In genomic region chr21:31671146-31671716, GRCh38 we compare ENCODE assay signal across 22 cellular contexts. TPM values are rescaled to one million over a fixed set of nuclear protein-coding genes. Genes with fewer than 3 reads are reported as not detected.
DNase-seq lines count a peak whose midpoint lies in the region; ATAC-seq, FAIRE-seq and TF ChIP-seq lines count a peak whose summit lies in the region.
"Had no signal": no experiment of that assay in that cellular context is flagged by ENCODE, and none has a peak within 500 bp of the region (broad histone marks: within the 10 kb centered on the region; RNA-seq: fewer than 3 reads in every experiment).

No MANE protein-coding gene starts in this region.

- no peaks in the 10 kb centered on the region for H3K27me3 ChIP-seq in GM12878 (replicated peaks in 1 of 2; ENCODE audit: control insufficient read depth in 2 of 2, insufficient read depth in 2 of 2, low read length in 1 of 2)
- no peaks in the 10 kb centered on the region for H3K27me3 ChIP-seq in trophoblast cell (ENCODE audit: insufficient read depth, low read length)
- H3K27me3 ChIP-seq: upper lobe of left lung had no signal

- H3K27ac ChIP-seq in GM12878 (ENCODE audit: control insufficient read depth, insufficient read depth) (no peak overlapping the region), trophoblast cell (ENCODE audit: low read depth, low read length) (no peak overlapping the region)
- H3K27ac ChIP-seq: upper lobe of left lung had no signal

- WGBS in GM12878 (ENCODE audit: insufficient coverage, insufficient replicate concordance, low lambda C conversion rate, missing lambda C conversion rate) = 90% methylated on average over 12 of the region's 12 CpGs
- WGBS in trophoblast cell (ENCODE audit: extremely low coverage, insufficient coverage, insufficient read length) = no CpG with 5 or more reads among the region's 12 CpGs

- H3K4me2 ChIP-seq in GM12878 (ENCODE audit: control insufficient read depth, insufficient read depth) = no peak overlapping the region
- H3K4me2 ChIP-seq in trophoblast cell (ENCODE audit: low read length) = no peak overlapping the region

- no peak overlapping the region for H4K91ac ChIP-seq in trophoblast cell (ENCODE audit: low read depth, low read length)

- H3K18ac ChIP-seq in trophoblast cell (ENCODE audit: low read length) = no peak overlapping the region

- DNase-seq in activated CD8-positive, alpha-beta memory T cell treated with anti-CD3 and anti-CD28 coated beads, Interleukin-2, amount 10 ng/mL, durations not matched to agents 7 days and 5 days = no peak
- DNase-seq in activated CD8-positive, alpha-beta memory T cell treated with anti-CD3 and anti-CD28 coated beads, Interleukin-2, amount 50 U/mL, for 4 hours = no peak
- DNase-seq in NCI-H82 treated with DMSO at 0.1 percent for 48 hours (lab: John Stamatoyannopoulos, UW; ENCODE audit: unreplicated experiment) = peak; percentile 8
- no peak for DNase-seq in GM12878 (ENCODE audit: low read depth, low spot score)
- DNase-seq in trophoblast cell = no peak
- DNase-seq in occipital lobe (lab: John Stamatoyannopoulos, UW) = no peak
- no peak for DNase-seq in SKM-1 (lab: John Stamatoyannopoulos, UW; ENCODE audit: unreplicated experiment)
- DNase-seq in NCI-H2227 (lab: John Stamatoyannopoulos, UW; ENCODE audit: unreplicated experiment) = no peak
- DNase-seq: caudate nucleus; CD8-positive, alpha-beta T cell; endodermal cell; left cardiac atrium; NCI-H1105; NCI-H510A treated with DMSO at 0.1 percent for 48 hours; stimulated activated naive CD4-positive, alpha-beta T cell; SW 1271 had no signal

- no peaks in the 10 kb centered on the region for H3K9me3 Mint-ChIP-seq in activated CD8-positive, alpha-beta memory T cell treated with anti-CD3 and anti-CD28 coated beads, Interleukin-2, amount 10 ng/mL, durations not matched to agents 7 days and 5 days (ENCODE audit: low read depth)
- H3K9me3 Mint-ChIP-seq: CD8-positive, alpha-beta T cell; endodermal cell; IgD-negative memory B cell had no signal

- peaks cover 3 to 19% of the 10 kb centered on the region in 2 experiments; a peak in 3 of 4 replicates for H3K36me3 ChIP-seq in GM12878 (ENCODE audit: control insufficient read depth in 2 of 2, insufficient read depth in 2 of 2, low read length in 1 of 2)
- peaks cover 9 to 17% of the 10 kb centered on the region in 2 experiments for H3K36me3 ChIP-seq in trophoblast cell (ENCODE audit: control insufficient read depth in 1 of 2, insufficient read depth in 2 of 2, low read length in 2 of 2)

- no peak for FAIRE-seq in GM12878 (lab: Jason Lieb, UNC)
- FAIRE-seq: A204.1, GM12892, H54, RCC 7860 had no signal

- H3K79me1 ChIP-seq in trophoblast cell (ENCODE audit: low read length) = no peaks in the 10 kb centered on the region

- TF ChIP-seq RAD21 in GM12878 (IDR thresholded peaks at IDR 0.05; ENCODE audit: insufficient read depth, low read depth, low read length) = no peak

- no peak overlapping the region for H4K8ac ChIP-seq in trophoblast cell (ENCODE audit: low read depth, low read length)

- H3K9me3 ChIP-seq in GM12878 (replicated peaks; ENCODE audit: control insufficient read depth, insufficient read depth, low read length) (no peaks in the 10 kb centered on the region), trophoblast cell (ENCODE audit: insufficient read depth, low read depth, low read length) (no peaks in the 10 kb centered on the region)
- H3K9me3 ChIP-seq: upper lobe of left lung had no signal

- no peak overlapping the region for H2BK120ac ChIP-seq in trophoblast cell (ENCODE audit: insufficient read depth, low read length, poor library complexity)

- TSS peak; percentile 51 for BruUV-seq in GM12878 (replicated peaks; lab: Mats Ljungman, UMichigan)

- H3K4ac ChIP-seq in trophoblast cell (ENCODE audit: low read depth, low read length) = no peak overlapping the region

- no peak overlapping the region for H2AFZ ChIP-seq in GM12878 (ENCODE audit: control insufficient read depth, low read depth, low read length)
- H2AFZ ChIP-seq in trophoblast cell (ENCODE audit: insufficient read depth, low read length, poor library complexity) = no peak overlapping the region

- H3K4me1 ChIP-seq in GM12878 (ENCODE audit: control insufficient read depth, insufficient read depth, low read length) (peaks cover 8% of the 10 kb centered on the region; the same call in 1 of the 2 replicates), trophoblast cell (ENCODE audit: control insufficient read depth in 1 of 2, insufficient read depth in 2 of 2, low read length in 2 of 2) (no peaks in the 10 kb centered on the region)

- in situ Hi-C loops in GM12878 (cut with MboI) = no loop called here

- no peak overlapping the region for H4K12ac ChIP-seq in trophoblast cell (ENCODE audit: low read depth, low read length)

- no peak for TF ChIP-seq CTCF in GM12878 (IDR thresholded peaks at IDR 0.05 in 2 of 3, conservative IDR thresholded peaks at IDR 0.05 in 1 of 3; ENCODE audit: control insufficient read depth in 2 of 3, extremely low read depth in 1 of 3, insufficient read depth in 1 of 3, low read depth in 3 of 3, low read length in 3 of 3)

- H2BK5ac ChIP-seq in trophoblast cell (ENCODE audit: low read depth, low read length, poor library complexity) = peak overlapping the region; percentile 56

- H3K4me1 Mint-ChIP-seq in activated CD8-positive, alpha-beta memory T cell treated with anti-CD3 and anti-CD28 coated beads, Interleukin-2, amount 10 ng/mL, durations not matched to agents 7 days and 5 days = peaks cover 45% of the 10 kb centered on the region

- H2BK12ac ChIP-seq in trophoblast cell (ENCODE audit: low read length) = no peak overlapping the region

- TF ChIP-seq EP300 in GM12878 (IDR thresholded peaks at IDR 0.05; ENCODE audit: borderline replicate concordance in 1 of 2, control insufficient read depth in 1 of 2, low read depth in 2 of 2, low read length in 2 of 2) = no peak

- H3K27me3 Mint-ChIP-seq in activated CD8-positive, alpha-beta memory T cell treated with anti-CD3 and anti-CD28 coated beads, Interleukin-2, amount 10 ng/mL, durations not matched to agents 7 days and 5 days = no peaks in the 10 kb centered on the region
- H3K27me3 Mint-ChIP-seq: IgD-negative memory B cell had no signal

- SMC1A ChIA-PET in GM12878 (lab: Charles Lee; ENCODE audit: uncharacterized antibody, unreplicated experiment) = interaction anchor here (0.7 kb wide), 1 partner anchor 17 kb away, joined by 3 read pairs; no protein-coding TSS in a partner anchor

- no peak overlapping the region for H2AK5ac ChIP-seq in trophoblast cell (ENCODE audit: low read length)

- H3K23ac ChIP-seq in trophoblast cell (ENCODE audit: low read length) = no peak overlapping the region

- no peak overlapping the region for H3K4me3 Mint-ChIP-seq in activated CD8-positive, alpha-beta memory T cell treated with anti-CD3 and anti-CD28 coated beads, Interleukin-2, amount 10 ng/mL, durations not matched to agents 7 days and 5 days
- H3K4me3 Mint-ChIP-seq: CD8-positive, alpha-beta T cell; endodermal cell; IgD-negative memory B cell had no signal

- RAD21 ChIA-PET in GM12878 (lab: Charles Lee; ENCODE audit: unreplicated experiment) = no interaction called here

- peak overlapping the region; percentile 44 for H3K27ac Mint-ChIP-seq in activated CD8-positive, alpha-beta memory T cell treated with anti-CD3 and anti-CD28 coated beads, Interleukin-2, amount 10 ng/mL, durations not matched to agents 7 days and 5 days
- H3K27ac Mint-ChIP-seq: endodermal cell had no signal

- no peaks in the 10 kb centered on the region; the same call in 1 of the 2 replicates for H3K79me2 ChIP-seq in GM12878 (ENCODE audit: control insufficient read depth, insufficient read depth, low read length)
- no peaks in the 10 kb centered on the region for H3K79me2 ChIP-seq in trophoblast cell (ENCODE audit: control insufficient read depth, insufficient read depth, low read length, poor library complexity)

- H4K20me1 ChIP-seq in GM12878 (ENCODE audit: control insufficient read depth, insufficient read depth) = no peaks in the 10 kb centered on the region

- CTCF ChIA-PET in activated CD8-positive, alpha-beta memory T cell treated with anti-CD3 and anti-CD28 coated beads, Interleukin-2, amount 10 ng/mL, durations not matched to agents 7 days and 5 days (lab: Charles Lee) = no interaction called here
- CTCF ChIA-PET in GM12878 (lab: Yijun Ruan, JAX) = no interaction called here

- intact Hi-C loops in GM12878 (cut with micrococcal nuclease; ENCODE audit: unreplicated experiment) = no loop called here

- H3K14ac ChIP-seq in trophoblast cell (ENCODE audit: low read length) = no peak overlapping the region

- no peak overlapping the region for H3K4me3 ChIP-seq in GM12878
- no peak overlapping the region for H3K4me3 ChIP-seq in trophoblast cell (ENCODE audit: low read depth, low read length)
- H3K4me3 ChIP-seq: upper lobe of left lung had no signal

- no peak for TF ChIP-seq POLR2A in GM12878 (IDR thresholded peaks at IDR 0.05; ENCODE audit: low read depth, low read length)

- H3K9ac ChIP-seq in GM12878 (ENCODE audit: control insufficient read depth, insufficient read depth, low read length) (no peak overlapping the region), trophoblast cell (ENCODE audit: low read length) (no peak overlapping the region)

- ATAC-seq in activated CD8-positive, alpha-beta memory T cell treated with anti-CD3 and anti-CD28 coated beads, Interleukin-2, amount 10 ng/mL, durations not matched to agents 7 days and 5 days = no peak
- ATAC-seq in GM12878 = no peak
- ATAC-seq: CD8-positive, alpha-beta T cell; left cardiac atrium had no signal

- peaks cover 39% of the 10 kb centered on the region for H3K36me3 Mint-ChIP-seq in activated CD8-positive, alpha-beta memory T cell treated with anti-CD3 and anti-CD28 coated beads, Interleukin-2, amount 10 ng/mL, durations not matched to agents 7 days and 5 days

- POLR2A ChIA-PET in GM12878 (lab: Charles Lee) = no interaction called here

RNA-seq across cellular contexts. Expression of gene SOD1, which starts 11.7 kb away (rescaled TPM):
- 100 to 1,000 TPM; 190 to 265 TPM for total RNA-seq in activated CD8-positive, alpha-beta memory T cell treated with anti-CD3 and anti-CD28 coated beads, Interleukin-2, amount 10 ng/mL, durations not matched to agents 7 days and 5 days
- 23.7 and 26.1 TPM in 2 replicates for total RNA-seq in GM12878 (2013; cell fraction: nucleolus; rRNA removed)
- total RNA-seq in GM12878 (2014; rRNA removed) (171 and 193 TPM in 2 replicates), GM12878 (2014; rRNA removed; fragmentation: Illumina TruSeq; extraction: Trizol) (265 and 275 TPM in 2 replicates), GM12878 (2021) (213 and 226 TPM in 2 replicates), occipital lobe (78.0 TPM)
- 241 TPM for polyA plus RNA-seq in GM12878 (2011; ENCODE audit: low read depth)
- polyA plus RNA-seq in GM12878 (2011; rRNA removed) (352 and 405 TPM in 2 replicates), GM12878 (2014; fragmentation: Illumina TruSeq; extraction: Trizol) (242 and 261 TPM in 2 replicates), GM12878 (2014; fragmentation: Nextera tagmentation; extraction: Ambion mirVana) (100 to 1,000 TPM; 655 to 710 TPM), GM12878 (2014; rRNA removed) (205 and 220 TPM in 2 replicates), GM12878 (2016; fragmentation: Nextera tagmentation; extraction: Ambion mirVana) (100 to 1,000 TPM; 473 to 502 TPM)
- 251 and 259 TPM in 2 replicates for polyA plus RNA-seq in GM12878 (2011; cell fraction: cytosol; rRNA removed)
- polyA plus RNA-seq in GM12878 (2011; cell fraction: nucleus; rRNA removed) = 152 and 159 TPM in 2 replicates
- 188 and 198 TPM in 2 replicates for polyA plus RNA-seq in GM12878 (2012)
- 145 and 174 TPM in 2 replicates for polyA minus RNA-seq in GM12878 (2011; rRNA and poly(A)+ RNA removed)
- 136 and 143 TPM in 2 replicates for polyA minus RNA-seq in GM12878 (2011; cell fraction: cytosol; rRNA and poly(A)+ RNA removed)
- polyA minus RNA-seq in GM12878 (2011; cell fraction: nucleus; rRNA and poly(A)+ RNA removed) = 21.4 and 34.0 TPM in 2 replicates
- 163 and 166 TPM in 2 replicates for polyA plus RNA-seq in trophoblast cell (2013)
